Comparison of ENCODE assay signal across 10 cellular contexts in genomic region chr10:33772370-33773331, GRCh38.
DNase-seq lines count a peak whose midpoint lies in the region; ATAC-seq and TF ChIP-seq lines count a peak whose summit lies in the region.
"Had no signal": no experiment of that assay in that cellular context is flagged by ENCODE, and none has a peak within 500 bp of the region (broad histone marks: within the 10 kb centered on the region; RNA-seq: fewer than 3 reads in every experiment).

No MANE protein-coding gene starts in this region.

- POLR2A ChIA-PET in activated CD4-positive, alpha-beta T cell treated with anti-CD3 and anti-CD28 coated beads for 36 hours (lab: Charles Lee), result no interaction called here

- H3K27me3 Mint-ChIP-seq in activated CD4-positive, alpha-beta T cell treated with anti-CD3 and anti-CD28 coated beads for 36 hours, result peaks cover 3% of the 10 kb centered on the region
- H3K27me3 Mint-ChIP-seq: activated naive CD8-positive, alpha-beta T cell; naive B cell had no signal

- peak; percentile 65 for ATAC-seq in HG02678 (IDR thresholded peaks at IDR 0.05; ENCODE audit: unreplicated experiment)
- no peak for ATAC-seq in GM21528 (IDR thresholded peaks at IDR 0.05; ENCODE audit: low FRiP score, unreplicated experiment)
- ATAC-seq in stimulated activated naive CD8-positive, alpha-beta T cell treated with anti-CD3 and anti-CD28 coated beads, Interleukin-15, Interleukin-2, amounts not matched to agents 100 U/mL and 50 U/mL, for 24 hours, result no peak
- no peak for ATAC-seq in activated CD4-positive, alpha-beta T cell treated with anti-CD3 and anti-CD28 coated beads for 36 hours

- no peaks in the 10 kb centered on the region for H3K4me1 ChIP-seq in parathyroid adenoma
- H3K4me1 ChIP-seq in colonic mucosa, result no peaks in the 10 kb centered on the region

- H3K9me3 ChIP-seq in parathyroid adenoma (ENCODE audit: control insufficient read depth, low read length) (no peaks in the 10 kb centered on the region), colonic mucosa (no peaks in the 10 kb centered on the region)

- H3K4me3 ChIP-seq in parathyroid adenoma (ENCODE audit: low read depth, low read length) (no peak overlapping the region), colonic mucosa (no peak overlapping the region)

- H3K27ac ChIP-seq in parathyroid adenoma (peak overlapping the region; percentile 19), colonic mucosa (no peak overlapping the region)

- H3K36me3 Mint-ChIP-seq in activated CD4-positive, alpha-beta T cell treated with anti-CD3 and anti-CD28 coated beads for 36 hours (ENCODE audit: low read depth), result no peaks in the 10 kb centered on the region
- H3K36me3 Mint-ChIP-seq: activated naive CD8-positive, alpha-beta T cell; naive B cell had no signal

- H3K36me3 ChIP-seq in parathyroid adenoma (ENCODE audit: control insufficient read depth, insufficient read depth, low read length), result no peaks in the 10 kb centered on the region
- H3K36me3 ChIP-seq in colonic mucosa, result no peaks in the 10 kb centered on the region

- CTCF ChIA-PET in activated CD4-positive, alpha-beta T cell treated with anti-CD3 and anti-CD28 coated beads for 36 hours (lab: Charles Lee), result no interaction called here

- no peak for TF ChIP-seq CTCF in parathyroid adenoma (IDR thresholded peaks at IDR 0.05)
- TF ChIP-seq CTCF in colonic mucosa (IDR thresholded peaks at IDR 0.05), result no peak

- intact Hi-C loops in head of caudate nucleus (cut with DNase I), result no loop called here
- intact Hi-C loops in colonic mucosa (cut with DNase I), result no loop called here
- intact Hi-C loops in activated CD4-positive, alpha-beta T cell treated with anti-CD3 and anti-CD28 coated beads for 36 hours (cut with DNase I, micrococcal nuclease), result no loop called here

- H3K79me2 ChIP-seq in parathyroid adenoma, result no peaks in the 10 kb centered on the region

- H2AFZ ChIP-seq in parathyroid adenoma, result no peak overlapping the region

- peaks cover 2% of the 10 kb centered on the region for H3K4me1 Mint-ChIP-seq in activated CD4-positive, alpha-beta T cell treated with anti-CD3 and anti-CD28 coated beads for 36 hours

- H3K27me3 ChIP-seq in parathyroid adenoma (ENCODE audit: control insufficient read depth, insufficient read depth, low read length), result no peaks in the 10 kb centered on the region
- no peaks in the 10 kb centered on the region for H3K27me3 ChIP-seq in colonic mucosa

- no peak overlapping the region for H3K27ac Mint-ChIP-seq in activated CD4-positive, alpha-beta T cell treated with anti-CD3 and anti-CD28 coated beads for 36 hours
- H3K27ac Mint-ChIP-seq: activated naive CD8-positive, alpha-beta T cell; naive B cell had no signal

- H3K9ac ChIP-seq in parathyroid adenoma (no peak overlapping the region), colonic mucosa (ENCODE audit: low read depth in 2 of 2, low read length in 2 of 2) (no peak overlapping the region)

- H3K4me3 Mint-ChIP-seq in activated CD4-positive, alpha-beta T cell treated with anti-CD3 and anti-CD28 coated beads for 36 hours, result no peak overlapping the region
- H3K4me3 Mint-ChIP-seq: activated naive CD8-positive, alpha-beta T cell had no signal

- peak; percentile 68 to 86 for DNase-seq in NOMO-1 (lab: John Stamatoyannopoulos, UW; ENCODE audit: unreplicated experiment in 2 of 2)
- peak; percentile 28 to 86 (median 64) for DNase-seq in head of caudate nucleus
- DNase-seq in colonic mucosa, result no peak
- DNase-seq in stimulated activated naive CD8-positive, alpha-beta T cell treated with anti-CD3 and anti-CD28 coated beads, Interleukin-15, Interleukin-2, amounts not matched to agents 100 U/mL and 50 U/mL, for 24 hours, result no peak
- no peak for DNase-seq in activated CD4-positive, alpha-beta T cell treated with anti-CD3 and anti-CD28 coated beads for 36 hours
- DNase-seq: naive B cell had no signal

- no peaks in the 10 kb centered on the region for H3K9me3 Mint-ChIP-seq in activated CD4-positive, alpha-beta T cell treated with anti-CD3 and anti-CD28 coated beads for 36 hours (ENCODE audit: low read depth)

- H3K4me2 ChIP-seq in parathyroid adenoma (ENCODE audit: low read length), result no peak overlapping the region

Comparison
In these comparisons a context has a peak if more than half of its experiments do, and no peak if none do; other contexts are left out.
1. DNase-seq: peak in NOMO-1 (2 of 2) and head of caudate nucleus (42 of 42); none in colonic mucosa (single experiment), stimulated activated naive CD8-positive, alpha-beta T cell treated with anti-CD3 and anti-CD28 coated beads, Interleukin-15, Interleukin-2, amounts not matched to agents 100 U/mL and 50 U/mL, for 24 hours (single experiment) and activated CD4-positive, alpha-beta T cell treated with anti-CD3 and anti-CD28 coated beads for 36 hours (single experiment).